ENCODE assay signal across 26 cellular contexts in the genomic region with DNA sequence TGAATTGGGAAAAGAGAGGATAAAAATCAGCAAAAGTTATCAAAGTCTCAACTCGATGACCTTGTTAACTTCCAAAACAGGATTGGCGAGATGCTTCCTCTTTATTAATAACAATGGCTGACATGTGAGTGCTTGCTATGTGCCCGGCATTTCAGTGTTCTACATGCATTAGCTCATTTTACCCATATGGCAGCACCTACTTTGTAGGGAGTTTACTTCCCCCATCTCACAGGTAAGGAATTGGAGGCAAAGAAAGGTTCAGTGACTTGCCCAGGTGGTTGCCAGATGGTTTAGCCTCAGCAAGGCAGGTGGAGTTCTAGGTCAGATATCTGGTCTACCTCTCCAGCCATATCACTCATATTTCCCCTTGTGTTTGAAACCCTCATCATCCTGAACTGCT. TPM values are rescaled to one million over a fixed set of nuclear protein-coding genes. Genes with fewer than 3 reads are reported as not detected.
"Had no signal": no experiment of that assay in that cellular context is flagged by ENCODE, and none has a peak within 500 bp of the region (broad histone marks: within the 10 kb centered on the region; RNA-seq: fewer than 3 reads in every experiment).

No MANE protein-coding gene starts in this region.

- H3K4me1 ChIP-seq: esophagus muscularis mucosa, left lung, psoas muscle, spleen, testis, tibial artery, upper lobe of right lung had no signal

- H3K36me3 ChIP-seq: esophagus muscularis mucosa, left lung, spleen, tibial artery, upper lobe of right lung, vagina had no signal

- H3K4me1 Mint-ChIP-seq: naive thymus-derived CD8-positive, alpha-beta T cell; nephron progenitor cell; stimulated activated memory B cell treated with anti-CD40 and anti-IgM and Interleukin-4, amounts not matched to agents 10 μg/mL and 1 μg/mL and 100 μg/mL, for 72 hours had no signal

- H3K27ac ChIP-seq: coronary artery, esophagus muscularis mucosa, left lung, psoas muscle, skin epidermis, spleen, testis, tibial artery, upper lobe of right lung, vagina had no signal

- H3K4me3 Mint-ChIP-seq: effector memory CD8-positive, alpha-beta T cell; naive thymus-derived CD8-positive, alpha-beta T cell; nephron progenitor cell; stimulated activated memory B cell treated with anti-CD40 and anti-IgM and Interleukin-4, amounts not matched to agents 10 μg/mL and 1 μg/mL and 100 μg/mL, for 72 hours had no signal

- ATAC-seq: effector memory CD8-positive, alpha-beta T cell; left cardiac atrium; naive thymus-derived CD8-positive, alpha-beta T cell; psoas muscle; right cardiac atrium; stimulated activated memory B cell treated with anti-CD40 and anti-IgM and Interleukin-4, amounts not matched to agents 10 μg/mL and 1 μg/mL and 100 μg/mL, for 72 hours; stimulated activated naive CD8-positive, alpha-beta T cell treated with anti-CD3 and anti-CD28 coated beads, Interleukin-15, Interleukin-2, amounts not matched to agents 100 U/mL and 50 U/mL, for 24 hours; upper lobe of right lung had no signal

- H3K36me3 Mint-ChIP-seq: naive thymus-derived CD8-positive, alpha-beta T cell; stimulated activated memory B cell treated with anti-CD40 and anti-IgM and Interleukin-4, amounts not matched to agents 10 μg/mL and 1 μg/mL and 100 μg/mL, for 72 hours had no signal

- H3K27me3 Mint-ChIP-seq: stimulated activated memory B cell treated with anti-CD40 and anti-IgM and Interleukin-4, amounts not matched to agents 10 μg/mL and 1 μg/mL and 100 μg/mL, for 72 hours had no signal

- H3K27ac Mint-ChIP-seq: effector memory CD8-positive, alpha-beta T cell; naive thymus-derived CD8-positive, alpha-beta T cell; nephron progenitor cell; stimulated activated memory B cell treated with anti-CD40 and anti-IgM and Interleukin-4, amounts not matched to agents 10 μg/mL and 1 μg/mL and 100 μg/mL, for 72 hours had no signal

- DNase-seq: dermis blood vessel endothelial cell; effector memory CD8-positive, alpha-beta T cell; hypothalamus; left cardiac atrium; left lung; mesenchymal stem cell; naive thymus-derived CD8-positive, alpha-beta T cell; nephron progenitor cell; nucleus accumbens; psoas muscle; right cardiac atrium; stimulated activated CD4-positive, alpha-beta T cell treated with anti-CD3 and anti-CD28 coated beads, Interleukin-4, amount 100 ng/mL, for 4 hours; stimulated activated naive CD8-positive, alpha-beta T cell treated with anti-CD3 and anti-CD28 coated beads, Interleukin-15, Interleukin-2, amounts not matched to agents 100 U/mL and 50 U/mL, for 24 hours; substantia nigra; testis; tibial artery; upper lobe of right lung had no signal

- H3K27me3 ChIP-seq: left lung, testis, upper lobe of right lung, vagina had no signal

- H3K4me3 ChIP-seq: coronary artery, esophagus muscularis mucosa, left lung, psoas muscle, skin epidermis, spleen, testis, tibial artery, upper lobe of right lung, vagina had no signal

- H3K9me3 ChIP-seq: esophagus muscularis mucosa, left lung, psoas muscle, spleen, testis, tibial artery, upper lobe of right lung, vagina had no signal

- H3K9me3 Mint-ChIP-seq: effector memory CD8-positive, alpha-beta T cell; nephron progenitor cell; stimulated activated memory B cell treated with anti-CD40 and anti-IgM and Interleukin-4, amounts not matched to agents 10 μg/mL and 1 μg/mL and 100 μg/mL, for 72 hours had no signal

RNA-seq across cellular contexts. Expression of gene TFCP2L1, which starts 12.4 kb away (rescaled TPM):
- total RNA-seq: lung microvascular endothelial cell; myocyte; naive thymus-derived CD8-positive, alpha-beta T cell; osteocyte had no signal
